10 cellular contexts compared by ENCODE assay signal in genomic region chr2:9095690-9096089, GRCh38.
DNase-seq lines count a peak whose midpoint lies in the region; ATAC-seq, FAIRE-seq and TF ChIP-seq lines count a peak whose summit lies in the region.
"Had no signal": no experiment of that assay in that cellular context is flagged by ENCODE, and none has a peak within 500 bp of the region (broad histone marks: within the 10 kb centered on the region; RNA-seq: fewer than 3 reads in every experiment).

No MANE protein-coding gene starts in this region.

- CTCF ChIA-PET in endothelial cell of umbilical vein (lab: Charles Lee) (interaction anchor here (0.7 to 1.3 kb wide), 3 partner anchors 11 to 222 kb away, joined by 3 to 6 read pairs (median 3); no protein-coding TSS in a partner anchor), HepG2 (lab: Yijun Ruan, JAX; ENCODE audit: low intra/inter-chr PET ratio, low total read pairs) (no interaction called here)

- H3K27me3 ChIP-seq in endothelial cell of umbilical vein (ENCODE audit: control insufficient read depth in 2 of 2, insufficient read depth in 2 of 2, low read length in 2 of 2) (no peaks in the 10 kb centered on the region), HepG2 (ENCODE audit: control insufficient read depth in 1 of 2, insufficient read depth in 2 of 2, low read length in 2 of 2) (peaks cover 4 to 47% of the 10 kb centered on the region in 2 experiments; a peak in 4 of 5 replicates)
- H3K27me3 ChIP-seq: SJSA1 had no signal

- intact Hi-C loops in endothelial cell of umbilical vein (cut with micrococcal nuclease) = no loop called here
- intact Hi-C loops in HepG2 (cut with micrococcal nuclease; ENCODE audit: unreplicated experiment) = no loop called here

- H3K4me1 ChIP-seq in endothelial cell of umbilical vein (ENCODE audit: control insufficient read depth, extremely low read depth, insufficient read depth, low read length) = no peaks in the 10 kb centered on the region
- peaks cover 16% of the 10 kb centered on the region for H3K4me1 ChIP-seq in HepG2 (ENCODE audit: insufficient read depth, low read length)

- no peaks in the 10 kb centered on the region for H4K20me1 ChIP-seq in endothelial cell of umbilical vein (replicated peaks; ENCODE audit: control insufficient read depth, extremely low read depth, insufficient read depth, low read length)
- H4K20me1 ChIP-seq in HepG2 (ENCODE audit: insufficient read depth, low read length) = no peaks in the 10 kb centered on the region

- POLR2A ChIA-PET in endothelial cell of umbilical vein (lab: Charles Lee) = no interaction called here
- POLR2A ChIA-PET in HepG2 (lab: Yijun Ruan, JAX) = no interaction called here

- peak; percentile 65 for ATAC-seq in HepG2
- no peak for ATAC-seq in HG03025 (IDR thresholded peaks at IDR 0.05; ENCODE audit: low FRiP score, unreplicated experiment)

- TF ChIP-seq CTCF in endothelial cell of umbilical vein (IDR thresholded peaks at IDR 0.05; ENCODE audit: extremely low read depth in 1 of 2, insufficient read depth in 1 of 2, low read depth in 1 of 2, low read length in 2 of 2) (peak in 1 of 2 donors; percentile 12), HepG2 (CRISPR knock-in tag; IDR thresholded peaks at IDR 0.05) (peak; percentile 18; the same call in 1 of the 2 replicates)

- no peaks in the 10 kb centered on the region for H3K9me3 ChIP-seq in endothelial cell of umbilical vein (replicated peaks; ENCODE audit: control insufficient read depth, insufficient read depth, low read length)
- no peaks in the 10 kb centered on the region for H3K9me3 ChIP-seq in HepG2 (ENCODE audit: low read length)
- H3K9me3 ChIP-seq: SJSA1 had no signal

- no peak for TF ChIP-seq POLR2A in endothelial cell of umbilical vein (IDR thresholded peaks at IDR 0.05; ENCODE audit: low read depth, low read length)
- no peak for TF ChIP-seq POLR2A in HepG2 (IDR thresholded peaks at IDR 0.05; ENCODE audit: insufficient read depth in 1 of 2, low read depth in 2 of 2, low read length in 2 of 2)

- FAIRE-seq in endothelial cell of umbilical vein (lab: Jason Lieb, UNC) = no peak
- FAIRE-seq in HepG2 (lab: Jason Lieb, UNC) = no peak

- TF ChIP-seq RAD21 in HepG2 (CRISPR knock-in tag; IDR thresholded peaks at IDR 0.05) = no peak

- in situ Hi-C loops in HepG2 (cut with HindIII; ENCODE audit: extremely low pct_ligation_motif_present, low pct_unique_long_range_greater_than_20kb) = no loop called here

- H3K4me2 ChIP-seq in endothelial cell of umbilical vein (ENCODE audit: insufficient read depth, low read length) (no peak overlapping the region), HepG2 (ENCODE audit: low read depth, low read length) (peak overlapping the region; percentile 49; the same call in 1 of the 2 replicates)

- H3K27ac ChIP-seq in endothelial cell of umbilical vein (ENCODE audit: insufficient read depth, low read depth, low read length) = no peak overlapping the region
- no peak overlapping the region for H3K27ac ChIP-seq in HepG2 (ENCODE audit: extremely low read length, insufficient read depth, low read length)
- H3K27ac ChIP-seq: SJSA1 had no signal

- H3K36me3 ChIP-seq in endothelial cell of umbilical vein (ENCODE audit: control insufficient read depth in 2 of 2, extremely low read depth in 1 of 2, insufficient read depth in 2 of 2, low read length in 2 of 2) (no peaks in the 10 kb centered on the region), HepG2 (replicated peaks in 1 of 2; ENCODE audit: control insufficient read depth in 1 of 2, insufficient read depth in 2 of 2, low read length in 2 of 2) (no peaks in the 10 kb centered on the region)
- H3K36me3 ChIP-seq: SJSA1 had no signal

- peak; percentile 6 for DNase-seq in MV-4-11 (lab: John Stamatoyannopoulos, UW)
- peak; percentile 62 for DNase-seq in endothelial cell of umbilical vein (ENCODE audit: low read depth, low spot score)
- no peak for DNase-seq in HepG2 (ENCODE audit: low spot score)
- DNase-seq in stromal cell of bone marrow (ENCODE audit: low read depth) = peak; percentile 28
- no peak for DNase-seq in RKO (ENCODE audit: low spot score)
- no peak for DNase-seq in T-helper 2 cell
- no peak for DNase-seq in NK-92 (lab: John Stamatoyannopoulos, UW; ENCODE audit: unreplicated experiment)
- DNase-seq: activated naive CD8-positive, alpha-beta T cell treated with anti-CD3 and anti-CD28 coated beads, Interleukin-2, amount 10 ng/mL, durations not matched to agents 7 days and 5 days had no signal

- WGBS in HepG2 (ENCODE audit: low lambda C conversion rate) = 31% methylated on average over 16 of the region's 21 CpGs

- no TSS peak for BruUV-seq in endothelial cell of umbilical vein (replicated peaks; lab: Mats Ljungman, UMichigan)
- BruUV-seq in HepG2 (replicated peaks; lab: Mats Ljungman, UMichigan) = no TSS peak

- H3K79me2 ChIP-seq in endothelial cell of umbilical vein (ENCODE audit: control insufficient read depth, insufficient read depth, low read length) (no peaks in the 10 kb centered on the region), HepG2 (ENCODE audit: insufficient read depth, low read length) (no peaks in the 10 kb centered on the region)

- no peak for TF ChIP-seq EP300 in HepG2 (IDR thresholded peaks at IDR 0.05; ENCODE audit: low read depth in 2 of 2, low read length in 2 of 2)
- no peak for TF ChIP-seq EP300 in HepG2 (CRISPR knock-in tag; IDR thresholded peaks at IDR 0.05; ENCODE audit: borderline replicate concordance)

- H2AFZ ChIP-seq in endothelial cell of umbilical vein (ENCODE audit: low read depth, low read length) = peak overlapping the region; percentile 65
- no peak overlapping the region for H2AFZ ChIP-seq in HepG2 (ENCODE audit: low read length)

- dilution Hi-C loops in endothelial cell of umbilical vein (cut with MboI; ENCODE audit: extremely low pct_ligation_motif_present, low sequenced_read_pairs) = no loop called here

- no peak overlapping the region for H3K9ac ChIP-seq in endothelial cell of umbilical vein (replicated peaks; ENCODE audit: extremely low read depth, insufficient read depth, low read length)
- H3K9ac ChIP-seq in HepG2 (ENCODE audit: insufficient read depth, low read depth, low read length) = no peak overlapping the region

- no peaks in the 10 kb centered on the region for H3K9me1 ChIP-seq in endothelial cell of umbilical vein (replicated peaks; ENCODE audit: control insufficient read depth, extremely low read depth, insufficient read depth, low read length)

- H3K4me3 ChIP-seq in endothelial cell of umbilical vein (replicated peaks in 1 of 3; ENCODE audit: insufficient read depth in 1 of 3, low read depth in 1 of 3, low read length in 3 of 3) = no peak overlapping the region
- peak overlapping the region in 1 of 3 experiments; percentile 20; a peak in 1 of 6 replicates for H3K4me3 ChIP-seq in HepG2 (replicated peaks in 1 of 3; ENCODE audit: insufficient read depth in 1 of 3, low read depth in 2 of 3, low read length in 3 of 3)
- H3K4me3 ChIP-seq: SJSA1 had no signal

TF ChIP-seq in endothelial cell of umbilical vein, 7 proteins besides CTCF, POLR2A, EP300 and RAD21:
- TF ChIP-seq FOS (IDR thresholded peaks at IDR 0.05; ENCODE audit: borderline replicate concordance, insufficient read depth, low read length) (no peak), MYC (IDR thresholded peaks at IDR 0.05; ENCODE audit: low read depth, low read length) (no peak), POLR2AphosphoS5 (IDR thresholded peaks at IDR 0.05; ENCODE audit: insufficient read depth, low read depth, low read length) (no peak), EZH2 (IDR thresholded peaks at IDR 0.05; ENCODE audit: borderline replicate concordance, low read depth, low read length, severe bottlenecking) (no peak), JUN (IDR thresholded peaks at IDR 0.05; ENCODE audit: borderline replicate concordance, insufficient read depth, insufficient read length, low read depth) (no peak), GATA2 (IDR thresholded peaks at IDR 0.05; ENCODE audit: insufficient read depth, insufficient read length, low read depth, low read length) (no peak)
- TF ChIP-seq, protein P1, sequence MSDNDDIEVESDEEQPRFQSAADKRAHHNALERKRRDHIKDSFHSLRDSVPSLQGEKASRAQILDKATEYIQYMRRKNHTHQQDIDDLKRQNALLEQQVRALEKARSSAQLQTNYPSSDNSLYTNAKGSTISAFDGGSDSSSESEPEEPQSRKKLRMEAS (IDR thresholded peaks at IDR 0.05; ENCODE audit: insufficient read depth, insufficient read length) = no peak

TF ChIP-seq in HepG2, 621 proteins besides CTCF, POLR2A, EP300 and RAD21 (continues in another document):
- no peak for TF ChIP-seq ZNF260 (CRISPR knock-in tag; IDR thresholded peaks at IDR 0.05; ENCODE audit: borderline replicate concordance, low read depth)
- TF ChIP-seq, protein P2, sequence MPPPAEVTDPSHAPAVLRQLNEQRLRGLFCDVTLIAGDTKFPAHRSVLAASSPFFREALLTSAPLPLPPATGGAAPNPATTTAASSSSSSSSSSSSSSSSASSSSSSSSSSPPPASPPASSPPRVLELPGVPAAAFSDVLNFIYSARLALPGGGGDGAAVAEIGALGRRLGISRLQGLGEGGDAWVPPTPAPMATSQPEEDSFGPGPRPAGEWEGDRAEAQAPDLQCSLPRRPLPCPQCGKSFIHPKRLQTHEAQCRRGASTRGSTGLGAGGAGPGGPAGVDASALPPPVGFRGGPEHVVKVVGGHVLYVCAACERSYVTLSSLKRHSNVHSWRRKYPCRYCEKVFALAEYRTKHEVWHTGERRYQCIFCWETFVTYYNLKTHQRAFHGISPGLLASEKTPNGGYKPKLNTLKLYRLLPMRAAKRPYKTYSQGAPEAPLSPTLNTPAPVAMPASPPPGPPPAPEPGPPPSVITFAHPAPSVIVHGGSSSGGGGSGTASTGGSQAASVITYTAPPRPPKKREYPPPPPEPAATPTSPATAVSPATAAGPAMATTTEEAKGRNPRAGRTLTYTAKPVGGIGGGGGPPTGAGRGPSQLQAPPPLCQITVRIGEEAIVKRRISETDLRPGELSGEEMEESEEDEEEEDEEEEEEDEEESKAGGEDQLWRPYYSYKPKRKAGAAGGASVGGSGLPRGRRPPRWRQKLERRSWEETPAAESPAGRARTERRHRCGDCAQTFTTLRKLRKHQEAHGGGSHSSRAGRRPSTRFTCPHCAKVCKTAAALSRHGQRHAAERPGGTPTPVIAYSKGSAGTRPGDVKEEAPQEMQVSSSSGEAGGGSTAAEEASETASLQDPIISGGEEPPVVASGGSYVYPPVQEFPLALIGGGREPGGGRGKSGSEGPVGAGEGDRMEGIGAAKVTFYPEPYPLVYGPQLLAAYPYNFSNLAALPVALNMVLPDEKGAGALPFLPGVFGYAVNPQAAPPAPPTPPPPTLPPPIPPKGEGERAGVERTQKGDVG (CRISPR knock-in tag; IDR thresholded peaks at IDR 0.05; ENCODE audit: borderline replicate concordance) = no peak

Comparison
In these comparisons a context has a peak if more than half of its experiments do, and no peak if none do; other contexts are left out.
1. DNase-seq: peak in MV-4-11 (single experiment), endothelial cell of umbilical vein (single experiment) and stromal cell of bone marrow (single experiment); none in HepG2 (single experiment), RKO (single experiment), T-helper 2 cell (0 of 5) and NK-92 (single experiment).